In genomic region chr21:28310711-28311110, GRCh38 we compare ENCODE assay signal across 23 cellular contexts.
"Had no signal": no experiment of that assay in that cellular context is flagged by ENCODE, and none has a peak within 500 bp of the region (broad histone marks: within the 10 kb centered on the region; RNA-seq: fewer than 3 reads in every experiment).

No MANE protein-coding gene starts in this region.

- ATAC-seq: Panc1, PC-3 had no signal

- DNase-seq: KBM-7; MG63; NCI-H1092; NCI-H1105 treated with DMSO at 0.1 percent for 48 hours; NCI-H1417 treated with DMSO at 0.1 percent for 48 hours; NCI-H146; NCI-H1694 treated with DMSO at 0.1 percent for 48 hours; NCI-H1930; NCI-H2081; NCI-H2107; NCI-H2227 treated with DMSO at 0.1 percent for 48 hours; NCI-H446; NCI-H510A; NCI-H524 treated with DMSO at 0.1 percent for 48 hours; NCI-H69; NCI-H774; NK-92 treated with Interleukin-12 subunit alpha and Interleukin-12 subunit beta, amount 100 ng/mL, for 24 hours; PC-3; SHP77; SK-N-SH had no signal

- H3K9ac ChIP-seq: SK-N-SH had no signal

- H3K27ac ChIP-seq: HL-60, RWPE1 had no signal

- H3K4me3 ChIP-seq: MG63 had no signal

- H3K36me3 ChIP-seq: MG63 had no signal

- H3K4me2 ChIP-seq: SK-N-SH had no signal

- H3K27me3 ChIP-seq: MG63 had no signal
